In genomic region chr16:15093940-15094827, GRCh38 we compare ENCODE assay signal across 8 cellular contexts. TPM values are rescaled to one million over a fixed set of nuclear protein-coding genes. Genes with fewer than 3 reads are reported as not detected.
DNase-seq lines count a peak whose midpoint lies in the region; ATAC-seq, FAIRE-seq and TF ChIP-seq lines count a peak whose summit lies in the region.
"Not testable (repeated sequence)": the region's sequence is repeated elsewhere in the genome, so short reads cannot be mapped to it uniquely, and the experiment has no call there.

TSS of gene RRN3 (minus strand) at chr16:15094272. CDS start at chr16:15094233, 39 bp downstream.

- H3K79me2 ChIP-seq in HepG2 (ENCODE audit: insufficient read depth, low read length) = peaks cover 20% of the 10 kb centered on the region

- H3K4me2 ChIP-seq in HepG2 (ENCODE audit: low read depth, low read length) = peak within 1 kb of the TSS; percentile 92

- peak; percentile 48; the same call in 1 of the 2 replicates for TF ChIP-seq RAD21 in HepG2 (CRISPR knock-in tag; IDR thresholded peaks at IDR 0.05)

- H3K27me3 ChIP-seq in HepG2 (ENCODE audit: control insufficient read depth in 1 of 2, insufficient read depth in 2 of 2, low read length in 2 of 2) = not testable (repeated sequence)

- WGBS in HepG2 (ENCODE audit: low lambda C conversion rate) = 3% methylated on average over 36 of the region's 56 CpGs

- H3K27ac ChIP-seq in C4-2B (peak within 1 kb of the TSS; percentile 51), HepG2 (ENCODE audit: extremely low read length, insufficient read depth, low read length) (peak within 1 kb of the TSS; percentile 75)

- not testable (repeated sequence) for FAIRE-seq in HepG2 (lab: Jason Lieb, UNC)

- H3K4me3 ChIP-seq in HepG2 (replicated peaks in 1 of 3; ENCODE audit: insufficient read depth in 1 of 3, low read depth in 2 of 3, low read length in 3 of 3) = peak within 1 kb of the TSS; percentile 76 to 91 (median 85)

- not testable (repeated sequence) for H3K9me3 ChIP-seq in HepG2 (ENCODE audit: low read length)

- H3K4me1 Mint-ChIP-seq in dendritic cell treated with granulocyte-macrophage colony-stimulating factor and Interleukin-4, amounts not matched to agents 40 ng/mL and 50 ng/mL, for 4 days (ENCODE audit: low read depth) = peaks cover 21% of the 10 kb centered on the region

- TF ChIP-seq POLR2A in HepG2 (IDR thresholded peaks at IDR 0.05; ENCODE audit: insufficient read depth in 1 of 2, low read depth in 2 of 2, low read length in 2 of 2) = peak; percentile 95

- not testable (repeated sequence) for TF ChIP-seq CTCF in C4-2B (conservative IDR thresholded peaks at IDR 0.05)
- TF ChIP-seq CTCF in HepG2 (CRISPR knock-in tag; IDR thresholded peaks at IDR 0.05) = peak; percentile 41

- 0 out of 4 replicates have a peak, but pooled peaks of 1 of the 2 experiments have one; percentile 42 for TF ChIP-seq EP300 in HepG2 (IDR thresholded peaks at IDR 0.05; ENCODE audit: low read depth in 2 of 2, low read length in 2 of 2)
- peak; percentile 64; the same call in 1 of the 2 replicates for TF ChIP-seq EP300 in HepG2 (CRISPR knock-in tag; IDR thresholded peaks at IDR 0.05; ENCODE audit: borderline replicate concordance)

- H3K9me3 Mint-ChIP-seq in dendritic cell treated with granulocyte-macrophage colony-stimulating factor and Interleukin-4, amounts not matched to agents 40 ng/mL and 50 ng/mL, for 4 days = not testable (repeated sequence)

- H3K27me3 Mint-ChIP-seq in dendritic cell treated with granulocyte-macrophage colony-stimulating factor and Interleukin-4, amounts not matched to agents 40 ng/mL and 50 ng/mL, for 4 days = not testable (repeated sequence)

- peak within 1 kb of the TSS; percentile 97 for H3K4me3 Mint-ChIP-seq in dendritic cell treated with granulocyte-macrophage colony-stimulating factor and Interleukin-4, amounts not matched to agents 40 ng/mL and 50 ng/mL, for 4 days

- H3K4me1 ChIP-seq in HepG2 (ENCODE audit: insufficient read depth, low read length) = peaks cover 42% of the 10 kb centered on the region

- intact Hi-C loops in dendritic cell treated with granulocyte-macrophage colony-stimulating factor and Interleukin-4, amounts not matched to agents 40 ng/mL and 50 ng/mL, for 4 days (cut with micrococcal nuclease); HepG2 (cut with micrococcal nuclease; ENCODE audit: unreplicated experiment): not testable (repeated sequence)

- ATAC-seq in GM19395 (IDR thresholded peaks at IDR 0.05; ENCODE audit: unreplicated experiment) (peak; percentile 98), HG03558 (IDR thresholded peaks at IDR 0.05; ENCODE audit: extremely low read depth, unreplicated experiment) (peak; percentile 85), HepG2 (peak; percentile 99)

- H2AFZ ChIP-seq in HepG2 (ENCODE audit: low read length) = peak within 1 kb of the TSS; percentile 78

- peaks cover 36% of the 10 kb centered on the region for H3K36me3 Mint-ChIP-seq in dendritic cell treated with granulocyte-macrophage colony-stimulating factor and Interleukin-4, amounts not matched to agents 40 ng/mL and 50 ng/mL, for 4 days (ENCODE audit: low read depth)

- H4K20me1 ChIP-seq in HepG2 (ENCODE audit: insufficient read depth, low read length) = not testable (repeated sequence)

- H3K36me3 ChIP-seq in HepG2 (replicated peaks in 1 of 2; ENCODE audit: control insufficient read depth in 1 of 2, insufficient read depth in 2 of 2, low read length in 2 of 2) = peaks cover 4 to 23% of the 10 kb centered on the region in 2 experiments; a peak in 4 of 5 replicates

- H3K9ac ChIP-seq in HepG2 (ENCODE audit: insufficient read depth, low read depth, low read length) = peak within 1 kb of the TSS; percentile 91

- TSS peak; percentile 97 for BruUV-seq in HepG2 (replicated peaks; lab: Mats Ljungman, UMichigan)

- in situ Hi-C loops in HepG2 (cut with HindIII; ENCODE audit: extremely low pct_ligation_motif_present, low pct_unique_long_range_greater_than_20kb) = not testable (repeated sequence)

- peak within 1 kb of the TSS; percentile 96 for H3K27ac Mint-ChIP-seq in dendritic cell treated with granulocyte-macrophage colony-stimulating factor and Interleukin-4, amounts not matched to agents 40 ng/mL and 50 ng/mL, for 4 days

- CTCF ChIA-PET in HepG2 (lab: Yijun Ruan, JAX; ENCODE audit: low intra/inter-chr PET ratio, low total read pairs) = not testable (repeated sequence)

- POLR2A ChIA-PET in HepG2 (lab: Yijun Ruan, JAX) = interaction anchor here (0.8 to 2.1 kb wide), 12 partner anchors 10 to 548 kb away, joined by 3 to 17 read pairs (median 4); partner anchors contain the start of gene MARF1

- peak; percentile 92 for DNase-seq in NCI-H748 (lab: John Stamatoyannopoulos, UW; ENCODE audit: unreplicated experiment)
- peak; percentile 71 to 85 for DNase-seq in activated CD4-positive, alpha-beta T cell treated with anti-CD3 and anti-CD28 coated beads, Interleukin-2, amount 50 U/mL, for 24 hours (ENCODE audit: low read depth in 1 of 2, low spot score in 1 of 2)
- peak; percentile 93 for DNase-seq in HepG2 (ENCODE audit: low spot score)
- DNase-seq in stimulated activated CD4-positive, alpha-beta T cell treated with anti-CD3 and anti-CD28 coated beads, Interleukin-2, amount 100 ng/mL, for 48 hours = peak; percentile 76 to 78

TF ChIP-seq in HepG2, 621 proteins besides CTCF, POLR2A, EP300 and RAD21 (continues in another document):
- TF ChIP-seq CBFB (CRISPR knock-in tag; IDR thresholded peaks at IDR 0.05) (peak; percentile 93), ZSCAN21 (CRISPR knock-in tag; IDR thresholded peaks at IDR 0.05; ENCODE audit: borderline replicate concordance) (peak; percentile 98), ZNF883 (CRISPR knock-in tag; IDR thresholded peaks at IDR 0.05; ENCODE audit: not compliant biosample characterization) (peak; percentile 94), BORCS8-MEF2B (CRISPR knock-in tag; IDR thresholded peaks at IDR 0.05) (peak; percentile 89), ZFP91 (CRISPR knock-in tag; IDR thresholded peaks at IDR 0.05; ENCODE audit: borderline replicate concordance) (peak; percentile 96), ZNF781 (CRISPR knock-in tag; IDR thresholded peaks at IDR 0.05; ENCODE audit: borderline replicate concordance, not compliant biosample characterization) (peak; percentile 98), MLX (CRISPR knock-in tag; IDR thresholded peaks at IDR 0.05) (peak; percentile 82), ZNF367 (CRISPR knock-in tag; IDR thresholded peaks at IDR 0.05; ENCODE audit: borderline replicate concordance) (0 out of 2 replicates have a peak, but pooled peaks have one; percentile 82), SNAPC2 (CRISPR knock-in tag; IDR thresholded peaks at IDR 0.05) (peak; percentile 58; the same call in 1 of the 2 replicates), ZNF747 (CRISPR knock-in tag; IDR thresholded peaks at IDR 0.05; ENCODE audit: borderline replicate concordance) (peak; percentile 96; the same call in 1 of the 2 replicates), CCDC6 (CRISPR knock-in tag; IDR thresholded peaks at IDR 0.05) (peak; percentile 82; the same call in 1 of the 2 replicates)

RNA-seq across cellular contexts. Expression of gene RRN3, which starts in this region (rescaled TPM):
- total RNA-seq in HepG2 (2016; rRNA removed; fragmentation: Illumina TruSeq; extraction: Trizol) = 67.0 and 101 TPM in 2 replicates
- 4.5 and 7.2 TPM in 2 replicates for total RNA-seq in HepG2 (2016; cell fraction: cytosol; rRNA removed; fragmentation: Illumina TruSeq; extraction: Trizol; ENCODE audit: low read depth)
- total RNA-seq in HepG2 (2016; cell fraction: insoluble cytoplasmic fraction; rRNA removed; fragmentation: Illumina TruSeq; extraction: Trizol) = 66.8 and 102 TPM in 2 replicates
- total RNA-seq in HepG2 (2016; cell fraction: membrane; rRNA removed; fragmentation: Illumina TruSeq; extraction: Trizol) = 13.9 and 15.7 TPM in 2 replicates
- 48.4 and 52.4 TPM in 2 replicates for total RNA-seq in HepG2 (2016; cell fraction: nucleus; rRNA removed; fragmentation: Illumina TruSeq; extraction: Trizol)
- polyA plus RNA-seq in HepG2 (2011; rRNA removed) = 43.5 and 45.8 TPM in 2 replicates
- 20.4 and 34.2 TPM in 2 replicates for polyA plus RNA-seq in HepG2 (2011; cell fraction: cytosol; rRNA removed)
- polyA plus RNA-seq in HepG2 (2011; cell fraction: nucleus; rRNA removed) = 25.0 and 25.7 TPM in 2 replicates
- polyA plus RNA-seq in HepG2 (2012) = 38.3 and 41.0 TPM in 2 replicates
- 1.9 and 2.1 TPM in 2 replicates for polyA plus RNA-seq in HepG2 (2016; cell fraction: cytosol; fragmentation: Illumina TruSeq; extraction: Trizol; ENCODE audit: low read depth)
- polyA plus RNA-seq in HepG2 (2016; cell fraction: insoluble cytoplasmic fraction; fragmentation: Illumina TruSeq; extraction: Trizol; ENCODE audit: low read depth) = 73.5 and 79.0 TPM in 2 replicates
- 5.8 and 6.6 TPM in 2 replicates for polyA plus RNA-seq in HepG2 (2016; cell fraction: membrane; fragmentation: Illumina TruSeq; extraction: Trizol; ENCODE audit: low read depth)
- 64.5 and 64.7 TPM in 2 replicates for polyA plus RNA-seq in HepG2 (2016; cell fraction: nucleus; fragmentation: Illumina TruSeq; extraction: Trizol; ENCODE audit: insufficient read depth, low read depth)
- 42.6 and 47.9 TPM in 2 replicates for polyA minus RNA-seq in HepG2 (2011; rRNA and poly(A)+ RNA removed; ENCODE audit: low replicate concordance)
- 36.9 and 45.0 TPM in 2 replicates for polyA minus RNA-seq in HepG2 (2011; cell fraction: cytosol; rRNA and poly(A)+ RNA removed)
- polyA minus RNA-seq in HepG2 (2011; cell fraction: nucleus; rRNA and poly(A)+ RNA removed) = 42.0 and 45.3 TPM in 2 replicates

Comparison
In these comparisons a context has a peak if more than half of its experiments do, and no peak if none do; other contexts are left out.
1. Peak in every context shown above with its lines: DNase-seq, ATAC-seq, H3K4me3 ChIP-seq and H3K27ac ChIP-seq.